ENCODE assay signal across 20 cellular contexts in genomic region chr14:67237591-67237990, GRCh38. TPM values are rescaled to one million over a fixed set of nuclear protein-coding genes. Genes with fewer than 3 reads are reported as not detected.
A peak's percentile ranks its signal among the peaks of the same experiment; 100 is the strongest.
DNase-seq lines count a peak whose midpoint lies in the region; ATAC-seq, FAIRE-seq and TF ChIP-seq lines count a peak whose summit lies in the region.
"Had no signal": no experiment of that assay in that cellular context is flagged by ENCODE, and none has a peak within 500 bp of the region (broad histone marks: within the 10 kb centered on the region; RNA-seq: fewer than 3 reads in every experiment).

No MANE protein-coding gene starts in this region.

- CTCF ChIA-PET in Panc1 (lab: Charles Lee) = interaction anchor here (0.7 kb wide), 1 partner anchor 71 kb away, joined by 3 read pairs; no protein-coding TSS in a partner anchor

- no peak overlapping the region for H3K4me3 ChIP-seq in Panc1 (ENCODE audit: low read depth in 2 of 2, low read length in 2 of 2)
- H3K4me3 ChIP-seq: BLaER1 had no signal

- H3K4me1 ChIP-seq in Panc1 (ENCODE audit: control insufficient read depth, insufficient read depth, low read length) = peaks cover 22% of the 10 kb centered on the region

- POLR2A ChIA-PET in Panc1 (lab: Charles Lee) = interaction anchor here (0.7 kb wide), 1 partner anchor 1747 kb away, joined by 8 read pairs; no protein-coding TSS in a partner anchor

- in situ Hi-C loops in Panc1 (cut with HindIII; ENCODE audit: low pct_unique_long_range_greater_than_20kb, low sequenced_read_pairs) = no loop called here

- BruUV-seq in Panc1 (replicated peaks; lab: Mats Ljungman, UMichigan) = no TSS peak

- ATAC-seq in Panc1 = no peak
- no peak for ATAC-seq in HG03378 (IDR thresholded peaks at IDR 0.05; ENCODE audit: unreplicated experiment)
- ATAC-seq in HG03571 (IDR thresholded peaks at IDR 0.05; ENCODE audit: unreplicated experiment) = no peak
- ATAC-seq: CD8-positive, alpha-beta T cell had no signal

- intact Hi-C loops in Panc1 (cut with micrococcal nuclease; ENCODE audit: unreplicated experiment) = loop anchor here (10.0 kb wide), 1 partner anchor 47 kb away; no protein-coding TSS in a partner anchor

- no peaks in the 10 kb centered on the region for H3K27me3 ChIP-seq in Panc1 (ENCODE audit: control insufficient read depth, insufficient read depth, low read length)
- H3K27me3 ChIP-seq: BLaER1 had no signal

- FAIRE-seq in urothelium cell line (lab: Jason Lieb, UNC) = peak; percentile 62
- FAIRE-seq: A204.1 had no signal

- no peaks in the 10 kb centered on the region; the same call in 1 of the 2 replicates for H3K36me3 ChIP-seq in Panc1 (ENCODE audit: control insufficient read depth, insufficient read depth, low read length)
- H3K36me3 ChIP-seq: BLaER1 had no signal

- H3K9me3 ChIP-seq in Panc1 (ENCODE audit: control insufficient read depth, insufficient read depth, low read depth, low read length) = no peaks in the 10 kb centered on the region
- H3K9me3 ChIP-seq: BLaER1 had no signal

- no peak for TF ChIP-seq CTCF in Panc1 (IDR thresholded peaks at IDR 0.05)

- peak overlapping the region; percentile 96 for H3K27ac ChIP-seq in Panc1 (ENCODE audit: low read length)
- H3K27ac ChIP-seq: BLaER1 had no signal

- DNase-seq in ELR (ENCODE audit: low read depth) (peak; percentile 27), Panc1 (ENCODE audit: low read depth, low spot score) (no peak), glomerular visceral epithelial cell (ENCODE audit: extremely low spot score) (peak; percentile 18), urothelium cell line (ENCODE audit: low spot score) (no peak), NCI-H524 treated with DMSO at 0.1 percent for 48 hours (lab: John Stamatoyannopoulos, UW) (no peak), HUDEP-2 (lab: John Stamatoyannopoulos, UW; ENCODE audit: unreplicated experiment in 76 of 76) (no peak)
- DNase-seq: CD8-positive, alpha-beta T cell; COR-L47; DMS153; DMS79; GF-D8; GOT3; H9 had no signal

RNA-seq across cellular contexts. Expression of gene PALS1, which starts 3.6 kb away (rescaled TPM):
- total RNA-seq in Panc1 (2021; ENCODE audit: unreplicated experiment) = 52.6 TPM
- 23.0 TPM for polyA plus RNA-seq in Panc1 (2012; ENCODE audit: insufficient read length)

RNA-seq across cellular contexts. Expression of gene GARIN2, which starts 48.4 kb away (rescaled TPM):
- 8.9 TPM for total RNA-seq in Panc1 (2021; ENCODE audit: unreplicated experiment)
- 6.9 TPM for polyA plus RNA-seq in Panc1 (2012; ENCODE audit: insufficient read length)
- total RNA-seq: CD8-positive, alpha-beta T cell; Daoy; H9 had no signal
- polyA plus RNA-seq: AG04450, CD14-positive monocyte had no signal

Comparison
In these comparisons a context has a peak if more than half of its experiments do, and no peak if none do; other contexts are left out.
1. DNase-seq: peak in ELR (single experiment) and glomerular visceral epithelial cell (single experiment); none in Panc1 (single experiment), urothelium cell line (single experiment), NCI-H524 treated with DMSO at 0.1 percent for 48 hours (single experiment) and HUDEP-2 (0 of 76).